25 cellular contexts compared by ENCODE assay signal in the genomic region with DNA sequence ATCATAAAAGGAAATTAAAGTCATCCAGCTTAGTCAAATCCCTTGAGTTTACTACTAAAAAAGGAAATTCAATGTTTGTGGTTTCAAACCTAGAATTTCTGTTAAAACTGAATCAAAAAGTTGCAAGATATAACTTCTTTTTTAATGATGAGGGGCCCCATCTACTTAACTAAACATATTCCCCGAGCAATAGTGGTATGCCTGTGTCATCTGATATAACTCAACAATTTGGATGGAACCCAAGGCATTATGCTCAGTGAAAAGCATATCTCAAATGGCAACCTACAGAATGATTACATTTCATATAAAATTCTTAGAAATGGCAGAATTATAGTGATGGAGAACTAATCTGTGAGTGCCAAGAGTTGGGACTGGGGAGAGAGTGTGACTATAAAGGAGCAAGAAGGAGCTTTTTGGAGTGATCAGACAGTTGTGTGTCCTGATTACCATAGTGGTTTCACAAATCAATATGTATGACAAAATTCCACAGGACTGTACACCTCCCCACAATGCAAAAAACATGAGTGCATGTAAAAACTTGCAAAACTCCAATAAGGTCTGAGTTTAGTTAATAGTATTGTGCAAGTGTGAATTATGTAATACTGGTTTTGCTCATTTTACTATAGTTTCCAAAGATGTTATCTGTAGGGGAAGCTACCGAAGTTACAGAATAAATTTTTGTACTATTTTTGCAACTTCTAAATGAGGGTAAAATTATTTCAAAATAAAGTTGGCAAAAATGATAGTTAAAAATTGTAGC.
DNase-seq lines count a peak whose midpoint lies in the region; ATAC-seq and TF ChIP-seq lines count a peak whose summit lies in the region.
"Had no signal": no experiment of that assay in that cellular context is flagged by ENCODE, and none has a peak within 500 bp of the region (broad histone marks: within the 10 kb centered on the region; RNA-seq: fewer than 3 reads in every experiment).

No MANE protein-coding gene starts in this region.

- H3K4me1 ChIP-seq in A673 (ENCODE audit: insufficient read depth, low read length, poor library complexity, severe bottlenecking) (no peaks in the 10 kb centered on the region), HCT116 (ENCODE audit: control insufficient read depth in 1 of 2, insufficient read depth in 2 of 2, low read length in 2 of 2) (peaks cover 0 to 4% of the 10 kb centered on the region in 2 experiments; a peak in 3 of 4 replicates), body of pancreas (peaks cover 7% of the 10 kb centered on the region)
- H3K4me1 ChIP-seq: adrenal gland, Peyer's patch, right lobe of liver had no signal

- TF ChIP-seq POLR2A in HCT116 (IDR thresholded peaks at IDR 0.05; ENCODE audit: borderline replicate concordance, extremely low read depth, insufficient read depth, insufficient read length) (no peak), body of pancreas (IDR thresholded peaks at IDR 0.05) (no peak)

- no peak for TF ChIP-seq RAD21 in HCT116 (IDR thresholded peaks at IDR 0.05; ENCODE audit: low read depth)

- CTCF ChIA-PET in A673 (lab: Charles Lee) (no interaction called here), HCT116 (lab: Charles Lee) (interaction anchor here (1.0 to 2.8 kb wide), 9 partner anchors 8 to 245 kb away, joined by 3 to 91 read pairs (median 14); no protein-coding TSS in a partner anchor)

- H3K9me3 ChIP-seq in A673 (ENCODE audit: low read depth, low read length, poor library complexity, severe bottlenecking) (no peaks in the 10 kb centered on the region), HCT116 (ENCODE audit: control insufficient read depth in 1 of 2, insufficient read depth in 1 of 2, low read depth in 1 of 2, low read length in 2 of 2) (no peaks in the 10 kb centered on the region), SK-N-MC (ENCODE audit: low read depth, low read length) (peaks cover 5% of the 10 kb centered on the region; the same call in 1 of the 2 replicates), body of pancreas (no peaks in the 10 kb centered on the region)
- H3K9me3 ChIP-seq: adrenal gland, Peyer's patch, right lobe of liver, SK-N-SH, upper lobe of left lung had no signal

- H3K4me2 ChIP-seq in HCT116 (ENCODE audit: low read length), result no peak overlapping the region
- H3K4me2 ChIP-seq: KMS-11, SK-N-SH had no signal

- H2AFZ ChIP-seq in HCT116 (ENCODE audit: low read depth, low read length, poor library complexity, severe bottlenecking), result peak overlapping the region; percentile 67

- no peak overlapping the region for H3K9ac ChIP-seq in HCT116 (ENCODE audit: low read length)
- H3K9ac ChIP-seq in SK-N-MC (ENCODE audit: insufficient read length), result no peak overlapping the region
- H3K9ac ChIP-seq: KMS-11, SK-N-SH had no signal

- ATAC-seq in HCT116 (no peak), HG02678 (IDR thresholded peaks at IDR 0.05; ENCODE audit: unreplicated experiment) (no peak), body of pancreas (no peak), GM18858 (IDR thresholded peaks at IDR 0.05; ENCODE audit: unreplicated experiment) (no peak)
- ATAC-seq: activated CD8-positive, alpha-beta T cell treated with anti-CD3 and anti-CD28 coated beads, Interleukin-2, amount 10 ng/mL, durations not matched to agents 7 days and 5 days; natural killer cell treated with Interleukin-12 subunit alpha and Interleukin-12 subunit beta and Interleukin-15 and Interleukin-18, amount 100 ng/mL, for 72 hours had no signal

- BruUV-seq in A673 (replicated peaks; lab: Mats Ljungman, UMichigan), result no TSS peak
- BruUV-seq in HCT116 (replicated peaks; lab: Mats Ljungman, UMichigan), result no TSS peak

- no peaks in the 10 kb centered on the region for H4K20me1 ChIP-seq in HCT116 (ENCODE audit: insufficient read depth)

- 66 to 95% methylated on average over 2 of the region's 2 CpGs for WGBS in body of pancreas, 2 donors

- no peaks in the 10 kb centered on the region for H3K36me3 ChIP-seq in A673 (ENCODE audit: insufficient read depth, low read length, poor library complexity, severe bottlenecking)
- H3K36me3 ChIP-seq in HCT116 (ENCODE audit: control insufficient read depth in 1 of 2, insufficient read depth in 2 of 2, low read length in 2 of 2), result no peaks in the 10 kb centered on the region
- no peaks in the 10 kb centered on the region for H3K36me3 ChIP-seq in SK-N-MC (ENCODE audit: insufficient read depth, low read length)
- no peaks in the 10 kb centered on the region for H3K36me3 ChIP-seq in body of pancreas (replicated peaks in 1 of 2; ENCODE audit: insufficient read depth in 1 of 2, low read depth in 2 of 2)
- H3K36me3 ChIP-seq: adrenal gland, cardiac muscle cell, Peyer's patch, right lobe of liver, upper lobe of left lung had no signal

- H3K27ac ChIP-seq in A673 (ENCODE audit: low read depth, low read length, poor library complexity, severe bottlenecking) (no peak overlapping the region), HCT116 (ENCODE audit: low read depth, low read length) (no peak overlapping the region), SK-N-MC (0 out of 2 replicates have a peak overlapping the region, but pooled peaks have one; percentile 8), body of pancreas (no peak overlapping the region)
- H3K27ac ChIP-seq: adrenal gland, C4-2B, cardiac muscle cell, KMS-11, Peyer's patch, right lobe of liver, upper lobe of left lung had no signal

- intact Hi-C loops in A673 (cut with micrococcal nuclease; ENCODE audit: unreplicated experiment) (no loop called here), HCT116 (cut with micrococcal nuclease) (loop anchor here (10.0 kb wide), 2 partner anchors 427 to 1097 kb away; partner anchors contain the start of gene C4orf36), body of pancreas (cut with DNase I) (no loop called here)

- DNase-seq in A673 (ENCODE audit: low spot score), result peak; percentile 15
- DNase-seq in HCT116 (ENCODE audit: low read depth, low spot score), result no peak
- peak; percentile 64 for DNase-seq in SK-N-MC (ENCODE audit: low read depth, low spot score)
- DNase-seq in fibroblast of peridontal ligament (ENCODE audit: extremely low read depth), result peak; percentile 51
- no peak for DNase-seq in body of pancreas
- no peak for DNase-seq in T-helper 2 cell
- DNase-seq: activated CD4-positive, CD25-positive, alpha-beta regulatory T cell treated with anti-CD3 and anti-CD28 coated beads, Interleukin-2, amount 50 U/mL, for 72 hours; activated CD8-positive, alpha-beta T cell treated with anti-CD3 and anti-CD28 coated beads, Interleukin-2, amount 10 ng/mL, durations not matched to agents 7 days and 5 days; activated gamma-delta T cell treated with Interleukin-2 at 50 U/mL for 16 hours; adrenal gland; H7; NCI-H1092 treated with DMSO at 0.1 percent for 48 hours; NCI-H1930; Peyer's patch; posterior cingulate gyrus; right lobe of liver; SK-N-SH; stimulated activated CD8-positive, alpha-beta memory T cell treated with anti-CD3 and anti-CD28 coated beads, Interleukin-4, amount 100 ng/mL, for 48 hours had no signal

- RAD21 ChIA-PET in HCT116 (lab: Charles Lee; ENCODE audit: low non-redundant PET in 1 of 2, low total read pairs in 2 of 2, uncharacterized antibody in 2 of 2, unreplicated experiment in 2 of 2), result no interaction called here

- TF ChIP-seq CTCF in A673 (conservative IDR thresholded peaks at IDR 0.05; ENCODE audit: low read depth, low read length) (no peak), HCT116 (IDR thresholded peaks at IDR 0.05 in 2 of 3, conservative IDR thresholded peaks at IDR 0.05 in 1 of 3; ENCODE audit: borderline replicate concordance in 1 of 3, insufficient read depth in 1 of 3, low read depth in 2 of 3, low read length in 2 of 3) (no peak), body of pancreas (IDR thresholded peaks at IDR 0.05) (no peak)

- H3K79me2 ChIP-seq in HCT116 (ENCODE audit: insufficient read depth, low read length), result no peaks in the 10 kb centered on the region

- POLR2A ChIA-PET in A673 (lab: Charles Lee; ENCODE audit: low non-redundant PET), result no interaction called here
- POLR2A ChIA-PET in HCT116 (lab: Charles Lee), result interaction anchor here (1.0 kb wide), 1 partner anchor 172 kb away, joined by 3 read pairs; no protein-coding TSS in a partner anchor

- H3K4me3 ChIP-seq in A673 (ENCODE audit: low read depth, low read length, poor library complexity, severe bottlenecking) (peak overlapping the region; percentile 35), HCT116 (replicated peaks in 1 of 2; ENCODE audit: low read depth in 1 of 2, low read length in 2 of 2) (no peak overlapping the region), SK-N-MC (no peak overlapping the region; the same call in 1 of the 2 replicates), body of pancreas (no peak overlapping the region)
- H3K4me3 ChIP-seq: adrenal gland, cardiac muscle cell, Peyer's patch, upper lobe of left lung had no signal

- no peaks in the 10 kb centered on the region for H3K9me2 ChIP-seq in HCT116 (ENCODE audit: insufficient read depth)
- H3K9me2 ChIP-seq: SK-N-SH had no signal

- no peaks in the 10 kb centered on the region for H3K27me3 ChIP-seq in A673 (replicated peaks; ENCODE audit: insufficient read depth, low read depth, low read length, poor library complexity)
- no peaks in the 10 kb centered on the region for H3K27me3 ChIP-seq in HCT116 (ENCODE audit: insufficient read depth, low read length)
- no peaks in the 10 kb centered on the region for H3K27me3 ChIP-seq in body of pancreas
- H3K27me3 ChIP-seq: adrenal gland, cardiac muscle cell, Peyer's patch, right lobe of liver, upper lobe of left lung had no signal

TF ChIP-seq in HCT116, 20 proteins besides CTCF, POLR2A, EP300 and RAD21 (continues in another document):
- TF ChIP-seq POLR2AphosphoS5 (IDR thresholded peaks at IDR 0.05; ENCODE audit: low read depth, low read length), result no peak
- no peak for TF ChIP-seq YY1 (IDR thresholded peaks at IDR 0.05; ENCODE audit: extremely low read depth, insufficient replicate concordance, low read depth, low read length)
- TF ChIP-seq EZH2 (IDR thresholded peaks at IDR 0.05), result no peak
- no peak for TF ChIP-seq SP1 (IDR thresholded peaks at IDR 0.05; ENCODE audit: low read depth)
- TF ChIP-seq TCF7L2 (IDR thresholded peaks at IDR 0.05; ENCODE audit: borderline replicate concordance, extremely low read depth, insufficient read depth, insufficient read length), result no peak
- TF ChIP-seq, protein P1, sequence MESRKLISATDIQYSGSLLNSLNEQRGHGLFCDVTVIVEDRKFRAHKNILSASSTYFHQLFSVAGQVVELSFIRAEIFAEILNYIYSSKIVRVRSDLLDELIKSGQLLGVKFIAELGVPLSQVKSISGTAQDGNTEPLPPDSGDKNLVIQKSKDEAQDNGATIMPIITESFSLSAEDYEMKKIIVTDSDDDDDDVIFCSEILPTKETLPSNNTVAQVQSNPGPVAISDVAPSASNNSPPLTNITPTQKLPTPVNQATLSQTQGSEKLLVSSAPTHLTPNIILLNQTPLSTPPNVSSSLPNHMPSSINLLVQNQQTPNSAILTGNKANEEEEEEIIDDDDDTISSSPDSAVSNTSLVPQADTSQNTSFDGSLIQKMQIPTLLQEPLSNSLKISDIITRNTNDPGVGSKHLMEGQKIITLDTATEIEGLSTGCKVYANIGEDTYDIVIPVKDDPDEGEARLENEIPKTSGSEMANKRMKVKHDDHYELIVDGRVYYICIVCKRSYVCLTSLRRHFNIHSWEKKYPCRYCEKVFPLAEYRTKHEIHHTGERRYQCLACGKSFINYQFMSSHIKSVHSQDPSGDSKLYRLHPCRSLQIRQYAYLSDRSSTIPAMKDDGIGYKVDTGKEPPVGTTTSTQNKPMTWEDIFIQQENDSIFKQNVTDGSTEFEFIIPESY (IDR thresholded peaks at IDR 0.05; ENCODE audit: extremely low read depth, insufficient replicate concordance, low read length), result no peak

Comparison
In these comparisons a context has a peak if more than half of its experiments do, and no peak if none do; other contexts are left out.
1. DNase-seq: peak in A673 (single experiment), SK-N-MC (single experiment) and fibroblast of peridontal ligament (single experiment); none in HCT116 (single experiment), body of pancreas (0 of 4) and T-helper 2 cell (0 of 5).